8 cellular contexts compared by ENCODE assay signal in the genomic region with DNA sequence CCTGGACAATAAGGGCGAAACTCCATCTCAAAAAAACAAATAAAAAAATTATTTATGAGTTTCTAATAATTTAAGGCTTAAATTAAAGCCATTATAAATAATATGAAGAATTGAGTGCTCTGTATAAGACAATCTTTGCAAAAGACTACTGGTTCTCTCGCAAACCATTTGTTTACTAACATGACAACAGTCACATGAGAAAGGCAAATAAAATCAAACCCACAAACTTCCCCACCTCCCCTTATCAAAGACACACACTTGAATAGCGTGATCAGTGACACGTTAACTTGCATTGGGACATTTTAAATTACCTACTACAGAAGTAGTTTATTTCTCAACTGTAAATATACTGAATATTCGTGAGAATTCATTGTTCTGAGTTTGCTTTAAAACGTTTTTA.
"Had no signal": no experiment of that assay in that cellular context is flagged by ENCODE, and none has a peak within 500 bp of the region (broad histone marks: within the 10 kb centered on the region; RNA-seq: fewer than 3 reads in every experiment).

No MANE protein-coding gene starts in this region.

- H3K27me3 Mint-ChIP-seq: IgD-negative memory B cell had no signal

- H3K9me3 Mint-ChIP-seq: H9, IgD-negative memory B cell had no signal

- H3K27ac Mint-ChIP-seq: H9, IgD-negative memory B cell had no signal

- H3K4me3 ChIP-seq: GM23248 had no signal

- FAIRE-seq: H1, H54, HTR-8/SVneo had no signal

- H2AFZ ChIP-seq: GM23248 had no signal

- H3K9ac ChIP-seq: GM23248 had no signal

- H3K4me3 Mint-ChIP-seq: H9, IgD-negative memory B cell had no signal

- DNase-seq: GM23248, H9, HCEC 1CT, KG1 had no signal

- H3K27ac ChIP-seq: GM23248 had no signal
